Comparison of ENCODE assay signal across 1 cellular context in genomic region chr11:71342116-71342515, GRCh38.
TF ChIP-seq lines count a peak whose summit lies in the region.

No MANE protein-coding gene starts in this region.

TF ChIP-seq in IMR-90, 13 proteins besides CTCF, POLR2A, EP300 and RAD21 (continued from another document):
- TF ChIP-seq BHLHE40 (IDR thresholded peaks at IDR 0.05; ENCODE audit: low read depth, low read length): peak; percentile 85
- TF ChIP-seq ELK1 (IDR thresholded peaks at IDR 0.05; ENCODE audit: borderline replicate concordance, low read depth, low read length): no peak
- no peak for TF ChIP-seq SMC3 (IDR thresholded peaks at IDR 0.05; ENCODE audit: low read depth, low read length)
- TF ChIP-seq CHD1 (IDR thresholded peaks at IDR 0.05; ENCODE audit: low read depth, low read length): no peak
- TF ChIP-seq USF2 (IDR thresholded peaks at IDR 0.05; ENCODE audit: low read depth, low read length): peak; percentile 37; the same call in 1 of the 2 replicates
